In genomic region chr17:45270828-45271418, GRCh38 we compare ENCODE assay signal across 8 cellular contexts. TPM values are rescaled to one million over a fixed set of nuclear protein-coding genes. Genes with fewer than 3 reads are reported as not detected.
DNase-seq lines count a peak whose midpoint lies in the region; ATAC-seq and TF ChIP-seq lines count a peak whose summit lies in the region.

No MANE protein-coding gene starts in this region.

- peak in 1 of 2 donors; percentile 52 for ATAC-seq in CD4-positive, CD25-positive, alpha-beta regulatory T cell (ENCODE audit: low read depth in 2 of 2)
- no peak for ATAC-seq in GM18505 (IDR thresholded peaks at IDR 0.05; ENCODE audit: unreplicated experiment)

- no peak overlapping the region for H3K4me3 ChIP-seq in CD4-positive, CD25-positive, alpha-beta regulatory T cell (ENCODE audit: low read depth, low read length)

- no peaks in the 10 kb centered on the region for H3K27me3 Mint-ChIP-seq in CD4-positive, CD25-positive, alpha-beta regulatory T cell
- no peaks in the 10 kb centered on the region for H3K27me3 Mint-ChIP-seq in activated T-cell treated with anti-CD3 and anti-CD28 coated beads, Interleukin-2, amount 50 U/mL, for 24 hours
- peaks cover 3% of the 10 kb centered on the region for H3K27me3 Mint-ChIP-seq in glutamatergic neuron (ENCODE audit: unreplicated experiment)

- H3K36me3 ChIP-seq in CD4-positive, CD25-positive, alpha-beta regulatory T cell (ENCODE audit: control insufficient read depth, insufficient read depth, low read length) = peaks cover 81% of the 10 kb centered on the region

- peak overlapping the region in 1 of 3 donors; percentile 15 for H3K27ac Mint-ChIP-seq in CD4-positive, CD25-positive, alpha-beta regulatory T cell
- H3K27ac Mint-ChIP-seq in activated T-cell treated with anti-CD3 and anti-CD28 coated beads, Interleukin-2, amount 50 U/mL, for 24 hours = peak overlapping the region; percentile 82
- no peak overlapping the region for H3K27ac Mint-ChIP-seq in glutamatergic neuron (ENCODE audit: unreplicated experiment)

- no peak overlapping the region for H3K4me3 Mint-ChIP-seq in CD4-positive, CD25-positive, alpha-beta regulatory T cell
- no peak overlapping the region for H3K4me3 Mint-ChIP-seq in activated T-cell treated with anti-CD3 and anti-CD28 coated beads, Interleukin-2, amount 50 U/mL, for 24 hours
- no peak overlapping the region for H3K4me3 Mint-ChIP-seq in glutamatergic neuron (ENCODE audit: unreplicated experiment)

- DNase-seq in CD4-positive, CD25-positive, alpha-beta regulatory T cell = peak; percentile 26 to 42 (median 41)
- DNase-seq in Kasumi-1 (lab: John Stamatoyannopoulos, UW) (peak; percentile 38), glutamatergic neuron (peak; percentile 50), Ammon's horn (ENCODE audit: low spot score) (no peak), caudate nucleus (lab: John Stamatoyannopoulos, UW) (no peak)
- peak; percentile 74 for DNase-seq in activated T-cell treated with anti-CD3 and anti-CD28 coated beads, Interleukin-2, amount 50 U/mL, for 24 hours
- DNase-seq in stimulated activated CD8-positive, alpha-beta memory T cell treated with anti-CD3 and anti-CD28 coated beads, Interleukin-2, amount 100 ng/mL, for 1 hour (ENCODE audit: low read depth in 2 of 2) = peak; percentile 21 to 29

- no peaks in the 10 kb centered on the region for H3K4me1 ChIP-seq in CD4-positive, CD25-positive, alpha-beta regulatory T cell (ENCODE audit: control insufficient read depth, insufficient read depth, low read length, poor library complexity, severe bottlenecking)

- H3K27ac ChIP-seq in CD4-positive, CD25-positive, alpha-beta regulatory T cell (ENCODE audit: insufficient read depth, low read length, poor library complexity, severe bottlenecking) = no peak overlapping the region
- no peak overlapping the region for H3K27ac ChIP-seq in caudate nucleus (ENCODE audit: low read depth, low read length)

- no peaks in the 10 kb centered on the region for H3K9me3 ChIP-seq in CD4-positive, CD25-positive, alpha-beta regulatory T cell (ENCODE audit: control insufficient read depth in 2 of 2, low read length in 2 of 2)

- no peaks in the 10 kb centered on the region for H3K9me3 Mint-ChIP-seq in CD4-positive, CD25-positive, alpha-beta regulatory T cell
- H3K9me3 Mint-ChIP-seq in activated T-cell treated with anti-CD3 and anti-CD28 coated beads, Interleukin-2, amount 50 U/mL, for 24 hours = no peaks in the 10 kb centered on the region
- no peaks in the 10 kb centered on the region for H3K9me3 Mint-ChIP-seq in glutamatergic neuron (ENCODE audit: unreplicated experiment)

- TF ChIP-seq CTCF in glutamatergic neuron (IDR thresholded peaks at IDR 0.05; ENCODE audit: partially characterized antibody, unreplicated experiment) = peak; percentile 74

- peaks cover 26% of the 10 kb centered on the region for H3K36me3 Mint-ChIP-seq in CD4-positive, CD25-positive, alpha-beta regulatory T cell
- H3K36me3 Mint-ChIP-seq in activated T-cell treated with anti-CD3 and anti-CD28 coated beads, Interleukin-2, amount 50 U/mL, for 24 hours (ENCODE audit: low read depth) = peaks cover 95% of the 10 kb centered on the region
- no peaks in the 10 kb centered on the region for H3K36me3 Mint-ChIP-seq in glutamatergic neuron (ENCODE audit: unreplicated experiment)

- H3K27me3 ChIP-seq in CD4-positive, CD25-positive, alpha-beta regulatory T cell (ENCODE audit: control insufficient read depth, insufficient read depth, low read length) = no peaks in the 10 kb centered on the region

- TF ChIP-seq POLR2A in GM18505 (IDR thresholded peaks at IDR 0.05; ENCODE audit: borderline replicate concordance, extremely low read depth, insufficient read depth, insufficient read length) = no peak

- peaks cover 0 to 5% (median 2%) of the 10 kb centered on the region in 4 donors for H3K4me1 Mint-ChIP-seq in CD4-positive, CD25-positive, alpha-beta regulatory T cell
- peaks cover 28% of the 10 kb centered on the region for H3K4me1 Mint-ChIP-seq in activated T-cell treated with anti-CD3 and anti-CD28 coated beads, Interleukin-2, amount 50 U/mL, for 24 hours (ENCODE audit: low read depth)
- no peaks in the 10 kb centered on the region for H3K4me1 Mint-ChIP-seq in glutamatergic neuron (ENCODE audit: low read depth, unreplicated experiment)

RNA-seq across cellular contexts. Expression of gene SPATA32, which starts 9.0 kb away (rescaled TPM):
- total RNA-seq in CD4-positive, CD25-positive, alpha-beta regulatory T cell = 0.20 TPM
- under 1 TPM in 2 of 4 donors, not detected in 2; 0.36 to 0.60 TPM for polyA plus RNA-seq in CD4-positive, CD25-positive, alpha-beta regulatory T cell
- total RNA-seq in glutamatergic neuron (ENCODE audit: unreplicated experiment) = not detected

RNA-seq across cellular contexts. Expression of gene MAP3K14, which starts 45.9 kb away (rescaled TPM):
- 61.3 TPM for total RNA-seq in CD4-positive, CD25-positive, alpha-beta regulatory T cell
- 1 to 10 TPM; 5.9 to 7.9 (median 6.7) TPM for polyA plus RNA-seq in CD4-positive, CD25-positive, alpha-beta regulatory T cell
- 5.7 TPM for total RNA-seq in glutamatergic neuron (ENCODE audit: unreplicated experiment)

RNA-seq across cellular contexts. Expression of gene FMNL1, which starts 49.2 kb away (rescaled TPM):
- total RNA-seq in CD4-positive, CD25-positive, alpha-beta regulatory T cell = 575 TPM
- polyA plus RNA-seq in CD4-positive, CD25-positive, alpha-beta regulatory T cell = 10 to 100 TPM; 22.8 to 28.5 (median 24.7) TPM
- total RNA-seq in glutamatergic neuron (ENCODE audit: unreplicated experiment) = 24.2 TPM

Comparison
In these comparisons a context has a peak if more than half of its experiments do, and no peak if none do; other contexts are left out.
1. DNase-seq: peak in CD4-positive, CD25-positive, alpha-beta regulatory T cell (3 of 3), Kasumi-1 (2 of 2), activated T-cell treated with anti-CD3 and anti-CD28 coated beads, Interleukin-2, amount 50 U/mL, for 24 hours (single experiment), glutamatergic neuron (single experiment) and stimulated activated CD8-positive, alpha-beta memory T cell treated with anti-CD3 and anti-CD28 coated beads, Interleukin-2, amount 100 ng/mL, for 1 hour (2 of 2); none in Ammon's horn (single experiment) and caudate nucleus (0 of 61).
2. RNA of gene FMNL1, which starts 49.2 kb away (total RNA-seq): 575 TPM in CD4-positive, CD25-positive, alpha-beta regulatory T cell (single experiment); 24.2 TPM in glutamatergic neuron (single experiment); every median in the first group is over 10 times any median in the second.